14 cellular contexts compared by ENCODE assay signal in genomic region chr5:114185274-114185673, GRCh38.
DNase-seq lines count a peak whose midpoint lies in the region; ATAC-seq and TF ChIP-seq lines count a peak whose summit lies in the region.
"Had no signal": no experiment of that assay in that cellular context is flagged by ENCODE, and none has a peak within 500 bp of the region (broad histone marks: within the 10 kb centered on the region; RNA-seq: fewer than 3 reads in every experiment).

No MANE protein-coding gene starts in this region.

- H3K9me2 ChIP-seq in GM23338 (ENCODE audit: insufficient read depth), result no peaks in the 10 kb centered on the region

- CTCF ChIA-PET in WTC11 (lab: Charles Lee), result no interaction called here

- no peaks in the 10 kb centered on the region for H3K27me3 ChIP-seq in GM23338 (ENCODE audit: insufficient read depth)
- H3K27me3 ChIP-seq in right cardiac atrium (ENCODE audit: control insufficient read depth, insufficient read depth), result no peaks in the 10 kb centered on the region
- no peaks in the 10 kb centered on the region for H3K27me3 ChIP-seq in smooth muscle cell (ENCODE audit: low read depth)
- H3K27me3 ChIP-seq: adrenal gland had no signal

- 41% methylated on average over 8 of the region's 8 CpGs for WGBS in right cardiac atrium
- 39% methylated on average over 8 of the region's 8 CpGs for WGBS in smooth muscle cell (ENCODE audit: low lambda C conversion rate)

- peak; percentile 60 for DNase-seq in GM23338 (ENCODE audit: low spot score)
- peak; percentile 29 for DNase-seq in WTC11 (ENCODE audit: low spot score)
- DNase-seq in right cardiac atrium, result peak; percentile 57 to 61 (median 58)
- DNase-seq in smooth muscle cell (lab: John Stamatoyannopoulos, UW; ENCODE audit: unreplicated experiment), result no peak
- no peak for DNase-seq in GDM1 (lab: John Stamatoyannopoulos, UW)
- DNase-seq in stimulated activated naive CD4-positive, alpha-beta T cell treated with Interleukin-2 at 50 U/mL for 16 hours (lab: John Stamatoyannopoulos, UW), result no peak
- DNase-seq: CD4-positive, alpha-beta T cell; NCI-H446; posterior cingulate gyrus had no signal

- H3K27ac ChIP-seq in GM23338 (ENCODE audit: low read depth) (no peak overlapping the region), right cardiac atrium (ENCODE audit: low read length) (no peak overlapping the region), smooth muscle cell (ENCODE audit: low read depth) (peak overlapping the region; percentile 2)

- intact Hi-C loops in right cardiac atrium (cut with DNase I), result no loop called here

- no peaks in the 10 kb centered on the region for H3F3A ChIP-seq in GM23338 (replicated peaks; ENCODE audit: low read depth)
- no peaks in the 10 kb centered on the region for H3F3A ChIP-seq in smooth muscle cell (ENCODE audit: low read depth)

- no peaks in the 10 kb centered on the region for H3K36me3 ChIP-seq in GM23338 (ENCODE audit: insufficient read depth)
- peaks cover 5% of the 10 kb centered on the region for H3K36me3 ChIP-seq in smooth muscle cell (ENCODE audit: low read depth)
- H3K36me3 ChIP-seq: adrenal gland had no signal

- H3K27me3 Mint-ChIP-seq in GM23338 (ENCODE audit: insufficient read depth, low read depth, poor library complexity), result no peaks in the 10 kb centered on the region
- no peaks in the 10 kb centered on the region for H3K27me3 Mint-ChIP-seq in WTC11 (ENCODE audit: low read depth)
- H3K27me3 Mint-ChIP-seq: CD4-positive, alpha-beta T cell; dendritic cell treated with granulocyte-macrophage colony-stimulating factor and Interleukin-4, amounts not matched to agents 40 ng/mL and 50 ng/mL, for 4 days; stimulated activated naive CD8-positive, alpha-beta T cell treated with anti-CD3 and anti-CD28 coated beads, Interleukin-15, Interleukin-2, amounts not matched to agents 100 ng/mL and 50 ng/mL, for 24 hours had no signal

- H3K9me3 ChIP-seq in right cardiac atrium (ENCODE audit: control insufficient read depth, low read length) (no peaks in the 10 kb centered on the region), smooth muscle cell (replicated peaks; ENCODE audit: low read depth) (no peaks in the 10 kb centered on the region)
- H3K9me3 ChIP-seq: adrenal gland had no signal

- H2AFZ ChIP-seq in GM23338 (peak overlapping the region; percentile 15; the same call in 1 of the 2 replicates), smooth muscle cell (ENCODE audit: low read depth) (peak overlapping the region; percentile 93)

- H3K36me3 Mint-ChIP-seq in GM23338 (ENCODE audit: low read depth) (peaks cover 9% of the 10 kb centered on the region; the same call in 2 of the 3 replicates), WTC11 (peaks cover 12% of the 10 kb centered on the region)

- TF ChIP-seq CTCF in GM23338 (conservative IDR thresholded peaks at IDR 0.05; ENCODE audit: low read depth in 2 of 2) (no peak), WTC11 (IDR thresholded peaks at IDR 0.05) (no peak), smooth muscle cell (IDR thresholded peaks at IDR 0.05; ENCODE audit: borderline replicate concordance, insufficient read depth, poor library complexity, severe bottlenecking) (no peak)

- H3K9me3 Mint-ChIP-seq in GM23338, result peaks cover 19% of the 10 kb centered on the region
- H3K9me3 Mint-ChIP-seq in WTC11, result peaks cover 37% of the 10 kb centered on the region

- H3K4me3 Mint-ChIP-seq in GM23338 (no peak overlapping the region), WTC11 (no peak overlapping the region)
- H3K4me3 Mint-ChIP-seq: CD4-positive, alpha-beta T cell; dendritic cell treated with granulocyte-macrophage colony-stimulating factor and Interleukin-4, amounts not matched to agents 40 ng/mL and 50 ng/mL, for 4 days; stimulated activated naive CD8-positive, alpha-beta T cell treated with anti-CD3 and anti-CD28 coated beads, Interleukin-15, Interleukin-2, amounts not matched to agents 100 ng/mL and 50 ng/mL, for 24 hours had no signal

- H3K4me1 ChIP-seq in GM23338 (ENCODE audit: insufficient read depth), result no peaks in the 10 kb centered on the region
- no peaks in the 10 kb centered on the region for H3K4me1 ChIP-seq in right cardiac atrium (ENCODE audit: control insufficient read depth, insufficient read depth, low read length)
- H3K4me1 ChIP-seq in smooth muscle cell (ENCODE audit: low read depth), result no peaks in the 10 kb centered on the region
- H3K4me1 ChIP-seq: adrenal gland had no signal

- H3K4me3 ChIP-seq in GM23338 (no peak overlapping the region), right cardiac atrium (ENCODE audit: low read length) (no peak overlapping the region), smooth muscle cell (peak overlapping the region; percentile 12)
- H3K4me3 ChIP-seq: adrenal gland had no signal

- peak overlapping the region; percentile 39 for H3K27ac Mint-ChIP-seq in GM23338
- peak overlapping the region; percentile 66 for H3K27ac Mint-ChIP-seq in WTC11
- H3K27ac Mint-ChIP-seq: CD4-positive, alpha-beta T cell; dendritic cell treated with granulocyte-macrophage colony-stimulating factor and Interleukin-4, amounts not matched to agents 40 ng/mL and 50 ng/mL, for 4 days; stimulated activated naive CD8-positive, alpha-beta T cell treated with anti-CD3 and anti-CD28 coated beads, Interleukin-15, Interleukin-2, amounts not matched to agents 100 ng/mL and 50 ng/mL, for 24 hours had no signal

- H3K4me2 ChIP-seq in GM23338, result no peak overlapping the region
- H3K4me2 ChIP-seq in smooth muscle cell, result peak overlapping the region; percentile 76

- H3K4me1 Mint-ChIP-seq in GM23338 (peaks cover 6% of the 10 kb centered on the region), WTC11 (peaks cover 10% of the 10 kb centered on the region)

- H3K79me2 ChIP-seq in GM23338 (replicated peaks; ENCODE audit: insufficient read depth), result no peaks in the 10 kb centered on the region
- no peaks in the 10 kb centered on the region for H3K79me2 ChIP-seq in smooth muscle cell (ENCODE audit: low read depth)

- ATAC-seq in GM23338, result peak; percentile 79
- ATAC-seq in WTC11, result peak; percentile 93
- peak; percentile 52 to 97 for ATAC-seq in right cardiac atrium
- ATAC-seq in GM21367 (IDR thresholded peaks at IDR 0.05; ENCODE audit: unreplicated experiment), result no peak
- no peak for ATAC-seq in GM18502 (IDR thresholded peaks at IDR 0.05; ENCODE audit: poor library complexity, unreplicated experiment)

- POLR2A ChIA-PET in WTC11 (lab: Charles Lee), result no interaction called here

- H3K9ac ChIP-seq in smooth muscle cell (ENCODE audit: low read depth), result no peak overlapping the region

- no peaks in the 10 kb centered on the region for H4K20me1 ChIP-seq in GM23338 (replicated peaks; ENCODE audit: insufficient read depth)
- no peaks in the 10 kb centered on the region for H4K20me1 ChIP-seq in smooth muscle cell (ENCODE audit: low read depth)

TF ChIP-seq in GM23338, 12 proteins besides CTCF, POLR2A, EP300 and RAD21:
- no peak for TF ChIP-seq ZNF114 (CRISPR knock-in tag; IDR thresholded peaks at IDR 0.05)
- TF ChIP-seq POLR2AphosphoS5 (IDR thresholded peaks at IDR 0.05; ENCODE audit: low read depth), result no peak

TF ChIP-seq in WTC11, 78 proteins besides CTCF, POLR2A, EP300 and RAD21 (continues in another document):
- TF ChIP-seq, protein P1, sequence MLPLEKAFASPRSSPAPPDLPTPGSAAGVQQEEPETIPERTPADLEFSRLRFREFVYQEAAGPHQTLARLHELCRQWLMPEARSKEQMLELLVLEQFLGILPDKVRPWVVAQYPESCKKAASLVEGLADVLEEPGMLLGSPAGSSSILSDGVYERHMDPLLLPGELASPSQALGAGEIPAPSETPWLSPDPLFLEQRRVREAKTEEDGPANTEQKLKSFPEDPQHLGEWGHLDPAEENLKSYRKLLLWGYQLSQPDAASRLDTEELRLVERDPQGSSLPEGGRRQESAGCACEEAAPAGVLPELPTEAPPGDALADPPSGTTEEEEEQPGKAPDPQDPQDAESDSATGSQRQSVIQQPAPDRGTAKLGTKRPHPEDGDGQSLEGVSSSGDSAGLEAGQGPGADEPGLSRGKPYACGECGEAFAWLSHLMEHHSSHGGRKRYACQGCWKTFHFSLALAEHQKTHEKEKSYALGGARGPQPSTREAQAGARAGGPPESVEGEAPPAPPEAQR (CRISPR knock-in tag; IDR thresholded peaks at IDR 0.05), result no peak
- TF ChIP-seq FOXJ3 (CRISPR knock-in tag; IDR thresholded peaks at IDR 0.05; ENCODE audit: borderline replicate concordance) (no peak), AR (CRISPR knock-in tag; IDR thresholded peaks at IDR 0.05) (no peak), CREM (CRISPR knock-in tag; IDR thresholded peaks at IDR 0.05) (no peak), E2F4 (CRISPR knock-in tag; IDR thresholded peaks at IDR 0.05; ENCODE audit: borderline replicate concordance, low read depth) (no peak)

Comparison
In these comparisons a context has a peak if more than half of its experiments do, and no peak if none do; other contexts are left out.
1. ATAC-seq: peak in GM23338 (single experiment), WTC11 (single experiment) and right cardiac atrium (2 of 2); none in GM21367 (single experiment) and GM18502 (single experiment).
2. DNase-seq: peak in GM23338 (single experiment), WTC11 (single experiment) and right cardiac atrium (3 of 3); none in smooth muscle cell (single experiment), GDM1 (single experiment) and stimulated activated naive CD4-positive, alpha-beta T cell treated with Interleukin-2 at 50 U/mL for 16 hours (single experiment).